1 cellular context compared by ENCODE assay signal in the genomic region with DNA sequence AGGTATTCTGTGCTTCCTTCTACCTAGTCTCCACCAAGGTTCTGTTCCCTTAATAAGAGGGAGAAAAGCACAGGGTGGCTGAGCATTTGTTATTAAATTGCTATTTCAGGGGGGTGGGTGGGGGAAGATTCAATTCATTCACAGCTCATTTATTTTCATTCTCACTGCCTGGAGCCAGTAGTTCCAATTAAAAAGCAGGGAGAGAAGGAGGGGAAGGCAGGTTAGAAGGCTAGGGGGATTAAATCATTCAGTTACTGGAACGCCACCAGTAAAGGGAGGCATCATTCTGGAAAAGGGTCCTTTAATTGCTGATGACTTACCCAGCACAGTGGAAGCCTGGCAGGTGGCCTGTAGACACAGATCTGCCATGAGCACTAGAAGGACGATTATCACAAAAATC.
TF ChIP-seq lines count a peak whose summit lies in the region.

No MANE protein-coding gene starts in this region.

TF ChIP-seq in GM12891, 5 proteins besides CTCF, POLR2A, EP300 and RAD21 (continued from another document):
- TF ChIP-seq POLR2AphosphoS5 (IDR thresholded peaks at IDR 0.05; ENCODE audit: low read depth, low read length) (no peak), PAX5 (IDR thresholded peaks at IDR 0.05; ENCODE audit: insufficient read depth, low read length, severe bottlenecking) (no peak)
